ENCODE assay signal across 26 cellular contexts in the genomic region with DNA sequence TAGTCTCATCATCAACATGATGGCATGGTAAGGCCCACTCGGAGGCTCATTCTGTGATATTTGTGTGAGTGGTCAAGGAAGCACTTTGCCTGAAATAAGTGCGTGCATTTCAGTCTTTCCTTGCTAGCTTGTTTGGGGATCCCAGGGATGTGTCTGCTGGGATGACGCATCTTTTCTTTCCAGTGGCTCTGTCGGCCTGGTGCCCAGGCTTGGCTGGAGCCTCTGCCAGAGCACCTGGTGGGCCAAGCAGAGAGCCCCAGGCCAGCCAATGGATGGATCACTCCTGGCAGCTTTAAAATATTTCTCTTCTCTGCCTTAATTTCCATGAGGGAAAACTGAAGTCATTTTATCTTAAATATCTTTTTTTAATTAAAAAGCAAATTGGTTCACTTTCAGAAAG.
"Had no signal": no experiment of that assay in that cellular context is flagged by ENCODE, and none has a peak within 500 bp of the region (broad histone marks: within the 10 kb centered on the region; RNA-seq: fewer than 3 reads in every experiment).

No MANE protein-coding gene starts in this region.

- H3K4me1 ChIP-seq: left ventricle myocardium inferior, neural progenitor cell, parathyroid adenoma, right atrium auricular region, right lobe of liver, stomach, testis, thyroid gland, transverse colon, upper lobe of left lung had no signal

- ATAC-seq: natural killer cell; right lobe of liver; stimulated activated naive B cell treated with anti-CD40 and anti-IgM and Interleukin-4, amounts not matched to agents 10 μg/mL and 1 μg/mL and 100 μg/mL, for 72 hours; stimulated activated naive CD8-positive, alpha-beta T cell treated with anti-CD3 and anti-CD28 coated beads, Interleukin-15, Interleukin-2, amounts not matched to agents 100 U/mL and 50 U/mL, for 24 hours had no signal

- H3K36me3 ChIP-seq: left ventricle myocardium inferior, neural progenitor cell, neutrophil, right atrium auricular region, right lobe of liver, stomach, thyroid gland, transverse colon, upper lobe of left lung had no signal

- H3K27me3 ChIP-seq: neural progenitor cell, neutrophil, right atrium auricular region, right lobe of liver, testis, thyroid gland, transverse colon, upper lobe of left lung had no signal

- H3K27ac ChIP-seq: left ventricle myocardium inferior, neural progenitor cell, neutrophil, parathyroid adenoma, right atrium auricular region, right lobe of liver, stomach, testis, thyroid gland, transverse colon, upper lobe of left lung had no signal

- DNase-seq: hippocampal formation; immature natural killer cell; left ventricle myocardium inferior; mesendoderm; naive B cell; natural killer cell; nephron progenitor cell; occipital lobe; right lobe of liver; stimulated activated CD4-positive, alpha-beta T cell treated with anti-CD3 and anti-CD28 coated beads, Interleukin-12 subunit alpha, Interleukin-12 subunit beta, amount 100 ng/mL, for 4 hours; stimulated activated CD4-positive, alpha-beta T cell treated with anti-CD3 and anti-CD28 coated beads, Interleukin-15, amount 100 ng/mL, for 24 hours; stimulated activated CD4-positive, alpha-beta T cell treated with anti-CD3 and anti-CD28 coated beads, Interleukin-2, amount 100 ng/mL, for 24 hours; stimulated activated CD4-positive, alpha-beta T cell treated with anti-CD3 and anti-CD28 coated beads, Interleukin-4, amount 100 ng/mL, for 1 hour; stimulated activated naive B cell treated with anti-CD40 and anti-IgM and Interleukin-4, amounts not matched to agents 10 μg/mL and 1 μg/mL and 100 μg/mL, for 72 hours; stimulated activated naive CD8-positive, alpha-beta T cell treated with anti-CD3 and anti-CD28 coated beads, Interleukin-15, Interleukin-2, amounts not matched to agents 100 U/mL and 50 U/mL, for 24 hours; stomach; testis; thyroid gland; transverse colon; upper lobe of left lung had no signal

- H3K9me3 ChIP-seq: left ventricle myocardium inferior, neutrophil, right atrium auricular region, right lobe of liver, testis, thyroid gland, transverse colon, upper lobe of left lung had no signal

- H3K4me3 ChIP-seq: left ventricle myocardium inferior, lung, neural progenitor cell, right atrium auricular region, right lobe of liver, skin epidermis, stomach, testis, thyroid gland, transverse colon, upper lobe of left lung had no signal
